Comparison of ENCODE assay signal across 23 cellular contexts in the genomic region with DNA sequence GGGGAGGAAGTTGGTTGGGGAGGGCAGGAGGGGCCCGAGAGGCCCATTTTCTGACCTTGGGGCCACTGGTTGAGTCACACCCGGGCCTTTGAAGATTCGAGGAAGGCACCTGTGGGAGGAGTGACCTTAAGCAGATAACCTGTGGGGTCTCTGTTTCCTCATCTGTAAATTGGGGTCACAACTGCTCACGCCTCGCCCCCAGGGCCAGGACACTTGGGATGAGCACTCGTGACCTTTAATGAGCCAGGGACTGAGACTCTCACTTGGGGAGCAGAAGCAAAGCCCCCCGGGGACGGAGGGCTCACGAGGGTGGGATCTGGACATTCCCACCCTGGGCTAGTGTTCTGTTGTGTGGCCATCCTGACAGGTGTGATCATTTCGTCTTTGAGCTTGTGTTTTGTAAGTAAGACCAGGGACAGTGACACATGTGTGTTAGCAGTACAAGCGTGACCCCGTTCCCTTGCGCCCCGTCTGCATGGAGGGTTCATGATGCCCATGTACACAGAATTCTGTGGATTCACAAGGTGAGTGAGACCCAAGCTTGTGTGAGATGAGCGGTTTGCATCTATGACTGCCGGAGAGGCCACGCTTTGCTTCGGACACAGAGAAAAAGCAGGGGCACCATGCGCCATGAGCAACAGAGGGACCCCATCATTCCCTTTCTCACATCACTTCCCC.
"Had no signal": no experiment of that assay in that cellular context is flagged by ENCODE, and none has a peak within 500 bp of the region (broad histone marks: within the 10 kb centered on the region; RNA-seq: fewer than 3 reads in every experiment).

No MANE protein-coding gene starts in this region.

- H3K4me1 ChIP-seq: adrenal gland, breast epithelium, Peyer's patch had no signal

- DNase-seq: activated CD4-positive, alpha-beta T cell treated with anti-CD3 and anti-CD28 coated beads for 48 hours; activated CD4-positive, alpha-beta T cell treated with anti-CD3 and anti-CD28 coated beads, Interleukin-2, amount 50 U/mL, for 48 hours; activated gamma-delta T cell treated with Interleukin-2 at 50 U/mL for 16 hours; activated naive CD4-positive, alpha-beta T cell treated with anti-CD3 and anti-CD28 coated beads, Interleukin-2, amount 10 ng/mL, durations not matched to agents 7 days and 5 days; activated naive CD8-positive, alpha-beta T cell treated with anti-CD3 and anti-CD28 coated beads, Interleukin-2, amount 10 ng/mL, durations not matched to agents 7 days and 5 days; activated T-cell treated with anti-CD3 and anti-CD28 coated beads, Interleukin-2, amount 50 U/mL, for 4 hours; adrenal gland; Karpas-422; MM.1S; NCI-H1105; NCI-H1436; NCI-H1694 treated with DMSO at 0.1 percent for 48 hours; NCI-H2029 treated with DMSO at 0.1 percent for 48 hours; NCI-H345; NCI-H510A; NCI-H82; NK-92 treated with Interleukin-12 subunit alpha and Interleukin-12 subunit beta, amount 100 ng/mL, for 24 hours; Peyer's patch; SHP77 treated with DMSO at 0.1 percent for 48 hours had no signal

- H3K36me3 ChIP-seq: adrenal gland, breast epithelium, Peyer's patch had no signal

- H3K9me3 ChIP-seq: adrenal gland, breast epithelium, Peyer's patch had no signal

- H3K27ac ChIP-seq: adrenal gland, breast epithelium, Peyer's patch had no signal

- ATAC-seq: activated CD4-positive, CD25-positive, alpha-beta regulatory T cell treated with anti-CD3 and anti-CD28 coated beads, Interleukin-2, amount 50 U/mL, for 24 hours; activated T-cell treated with anti-CD3 and anti-CD28 coated beads, Interleukin-2, amount 50 U/mL, for 4 hours; K562 had no signal

- H3K4me3 Mint-ChIP-seq: activated naive CD4-positive, alpha-beta T cell treated with anti-CD3 and anti-CD28 coated beads, Interleukin-2, amount 10 ng/mL, durations not matched to agents 7 days and 5 days; activated naive CD8-positive, alpha-beta T cell treated with anti-CD3 and anti-CD28 coated beads, Interleukin-2, amount 10 ng/mL, durations not matched to agents 7 days and 5 days; activated T-cell treated with anti-CD3 and anti-CD28 coated beads, Interleukin-2, amount 50 U/mL, for 4 hours; T-helper 1 cell treated with Interleukin-12 subunit alpha and Interleukin-12 subunit beta and Interleukin-4 antibody, amounts not matched to agents 30 μg/mL and 1 μg/mL, for 36 hours had no signal

- FAIRE-seq: K562 had no signal

- H3K27me3 Mint-ChIP-seq: activated naive CD4-positive, alpha-beta T cell treated with anti-CD3 and anti-CD28 coated beads, Interleukin-2, amount 10 ng/mL, durations not matched to agents 7 days and 5 days; activated naive CD8-positive, alpha-beta T cell treated with anti-CD3 and anti-CD28 coated beads, Interleukin-2, amount 10 ng/mL, durations not matched to agents 7 days and 5 days had no signal

- H3K4me3 ChIP-seq: adrenal gland, breast epithelium, K562, Peyer's patch had no signal

- H3K27ac Mint-ChIP-seq: activated naive CD8-positive, alpha-beta T cell treated with anti-CD3 and anti-CD28 coated beads, Interleukin-2, amount 10 ng/mL, durations not matched to agents 7 days and 5 days; T-helper 1 cell treated with Interleukin-12 subunit alpha and Interleukin-12 subunit beta and Interleukin-4 antibody, amounts not matched to agents 30 μg/mL and 1 μg/mL, for 36 hours had no signal

- H3K36me3 Mint-ChIP-seq: activated naive CD4-positive, alpha-beta T cell treated with anti-CD3 and anti-CD28 coated beads, Interleukin-2, amount 10 ng/mL, durations not matched to agents 7 days and 5 days; activated naive CD8-positive, alpha-beta T cell treated with anti-CD3 and anti-CD28 coated beads, Interleukin-2, amount 10 ng/mL, durations not matched to agents 7 days and 5 days had no signal

- H3K4me1 Mint-ChIP-seq: activated naive CD4-positive, alpha-beta T cell treated with anti-CD3 and anti-CD28 coated beads, Interleukin-2, amount 10 ng/mL, durations not matched to agents 7 days and 5 days; activated naive CD8-positive, alpha-beta T cell treated with anti-CD3 and anti-CD28 coated beads, Interleukin-2, amount 10 ng/mL, durations not matched to agents 7 days and 5 days had no signal

- H3K9me3 Mint-ChIP-seq: activated naive CD4-positive, alpha-beta T cell treated with anti-CD3 and anti-CD28 coated beads, Interleukin-2, amount 10 ng/mL, durations not matched to agents 7 days and 5 days; activated naive CD8-positive, alpha-beta T cell treated with anti-CD3 and anti-CD28 coated beads, Interleukin-2, amount 10 ng/mL, durations not matched to agents 7 days and 5 days; activated T-cell treated with anti-CD3 and anti-CD28 coated beads, Interleukin-2, amount 50 U/mL, for 4 hours; T-helper 1 cell treated with Interleukin-12 subunit alpha and Interleukin-12 subunit beta and Interleukin-4 antibody, amounts not matched to agents 30 μg/mL and 1 μg/mL, for 36 hours had no signal

- H3K27me3 ChIP-seq: adrenal gland, breast epithelium, Peyer's patch had no signal
